19 cellular contexts compared by ENCODE assay signal in the genomic region with DNA sequence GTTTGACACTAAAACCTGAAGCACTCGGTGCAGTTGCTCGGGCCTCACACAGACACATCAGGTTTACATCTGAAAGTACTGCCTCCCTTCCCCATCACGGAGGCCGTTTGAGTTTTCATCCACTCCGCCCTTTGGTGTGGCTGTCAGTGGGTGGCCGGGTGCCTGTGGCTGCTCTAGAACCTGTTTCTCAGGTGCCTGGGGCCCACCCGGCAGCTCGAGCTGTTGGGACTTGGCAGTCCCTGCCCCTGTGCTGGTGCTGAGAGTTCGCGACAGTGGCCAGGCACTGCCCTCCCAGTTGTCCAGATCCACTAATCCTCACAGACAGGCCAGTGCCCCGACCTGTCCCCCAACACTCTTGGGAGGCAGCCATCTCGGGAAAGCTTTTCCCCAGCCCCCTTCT. TPM values are rescaled to one million over a fixed set of nuclear protein-coding genes. Genes with fewer than 3 reads are reported as not detected.
DNase-seq lines count a peak whose midpoint lies in the region; FAIRE-seq and TF ChIP-seq lines count a peak whose summit lies in the region.
"Had no signal": no experiment of that assay in that cellular context is flagged by ENCODE, and none has a peak within 500 bp of the region (broad histone marks: within the 10 kb centered on the region; RNA-seq: fewer than 3 reads in every experiment).

No MANE protein-coding gene starts in this region.

- no peaks in the 10 kb centered on the region for H4K20me1 ChIP-seq in DOHH2 (ENCODE audit: control insufficient read depth, insufficient read depth, low read depth, low read length)

- H3K9me3 ChIP-seq in DOHH2 (ENCODE audit: control insufficient read depth, insufficient read depth, low read length) (no peaks in the 10 kb centered on the region), esophagus squamous epithelium (no peaks in the 10 kb centered on the region), skeletal muscle tissue (ENCODE audit: control insufficient read depth in 3 of 3, low read length in 3 of 3) (no peaks in the 10 kb centered on the region), kidney (ENCODE audit: control insufficient read depth in 1 of 2, low read length in 2 of 2) (no peaks in the 10 kb centered on the region)
- H3K9me3 ChIP-seq: Caco-2 had no signal

- DNase-seq in RWPE1 (ENCODE audit: low spot score), result no peak
- no peak for DNase-seq in esophagus squamous epithelium (lab: John Stamatoyannopoulos, UW)
- DNase-seq in kidney, result no peak
- no peak for DNase-seq in stimulated activated naive CD4-positive, alpha-beta T cell (lab: John Stamatoyannopoulos, UW)
- no peak for DNase-seq in RCC 7860 (ENCODE audit: low spot score)
- DNase-seq in GDM1 (lab: John Stamatoyannopoulos, UW), result no peak
- DNase-seq: activated CD4-positive, alpha-beta T cell treated with anti-CD3 and anti-CD28 coated beads, Interleukin-2, amount 50 U/mL, for 48 hours; activated T-cell treated with anti-CD3 and anti-CD28 coated beads, Interleukin-2, amount 50 U/mL, for 1 hour; Caco-2; GOT3; hippocampal formation; NCI-H1105; NCI-H524 treated with DMSO at 0.1 percent for 48 hours; retina; SHP77 treated with DMSO at 0.1 percent for 48 hours had no signal

- intact Hi-C loops in esophagus squamous epithelium (cut with DNase I), result loop anchor here (10.0 kb wide), 1 partner anchor 118 kb away; no protein-coding TSS in a partner anchor
- intact Hi-C loops in kidney (cut with DNase I), result no loop called here

- no peak for TF ChIP-seq POLR2A in esophagus squamous epithelium (IDR thresholded peaks at IDR 0.05)

- peaks cover 57% of the 10 kb centered on the region for H3K79me2 ChIP-seq in DOHH2 (ENCODE audit: control insufficient read depth, low read length)

- CTCF ChIA-PET in RWPE1 (lab: Yijun Ruan, JAX), result interaction anchor here (0.6 to 1.1 kb wide), 2 partner anchors 17 to 119 kb away, joined by 3 to 4 read pairs; no protein-coding TSS in a partner anchor

- no peaks in the 10 kb centered on the region for H3K27me3 ChIP-seq in DOHH2 (ENCODE audit: control insufficient read depth, low read length)
- no peaks in the 10 kb centered on the region for H3K27me3 ChIP-seq in esophagus squamous epithelium
- H3K27me3 ChIP-seq in skeletal muscle tissue (ENCODE audit: control insufficient read depth in 3 of 3, insufficient read depth in 3 of 3, low read length in 3 of 3), result no peaks in the 10 kb centered on the region

- POLR2A ChIA-PET in RWPE1 (lab: Yijun Ruan, JAX; ENCODE audit: low non-redundant PET), result no interaction called here

- peaks cover 95% of the 10 kb centered on the region for H3K4me1 ChIP-seq in DOHH2 (ENCODE audit: control insufficient read depth, low read length)
- peaks cover 13 to 89% (median 41%) of the 10 kb centered on the region in 3 donors for H3K4me1 ChIP-seq in esophagus squamous epithelium
- H3K4me1 ChIP-seq in skeletal muscle tissue (ENCODE audit: control insufficient read depth in 3 of 3, insufficient read depth in 3 of 3, low read length in 3 of 3), result peaks cover 39 to 53% (median 43%) of the 10 kb centered on the region in 3 donors
- peaks cover 6 to 7% of the 10 kb centered on the region in 2 donors for H3K4me1 ChIP-seq in kidney (ENCODE audit: control insufficient read depth in 1 of 2, insufficient read depth in 1 of 2, low read depth in 1 of 2, low read length in 2 of 2)
- H3K4me1 ChIP-seq: Caco-2 had no signal

- H3K9me2 ChIP-seq in DOHH2 (replicated peaks; ENCODE audit: control insufficient read depth, low read length), result no peaks in the 10 kb centered on the region

- H3K36me3 ChIP-seq in DOHH2 (ENCODE audit: control insufficient read depth, low read length) (peaks cover 61% of the 10 kb centered on the region), esophagus squamous epithelium (peaks cover 20 to 85% (median 26%) of the 10 kb centered on the region in 3 donors), skeletal muscle tissue (ENCODE audit: control insufficient read depth in 3 of 3, insufficient read depth in 3 of 3, low read length in 3 of 3) (peaks cover 22 to 40% (median 35%) of the 10 kb centered on the region in 3 donors), kidney (ENCODE audit: control insufficient read depth in 1 of 2, insufficient read depth in 2 of 2, low read length in 2 of 2) (peaks cover 8 to 33% of the 10 kb centered on the region in 2 donors)

- H3F3A ChIP-seq in DOHH2 (ENCODE audit: control insufficient read depth, insufficient read depth), result peaks cover 47% of the 10 kb centered on the region

- TF ChIP-seq CTCF in DOHH2 (IDR thresholded peaks at IDR 0.05; ENCODE audit: low read depth, low read length, poor library complexity, severe bottlenecking) (no peak), RWPE1 (conservative IDR thresholded peaks at IDR 0.05; ENCODE audit: low read depth) (no peak), esophagus squamous epithelium (IDR thresholded peaks at IDR 0.05) (no peak), kidney (IDR thresholded peaks at IDR 0.05; ENCODE audit: borderline replicate concordance, extremely low read depth, insufficient read depth) (no peak)

- FAIRE-seq in kidney (lab: Jason Lieb, UNC) (no peak), RCC 7860 (lab: Jason Lieb, UNC) (no peak)
- FAIRE-seq: colon, islet of Langerhans had no signal

- H3K4me3 ChIP-seq in DOHH2 (ENCODE audit: low read length), result peak overlapping the region; percentile 70
- no peak overlapping the region for H3K4me3 ChIP-seq in esophagus squamous epithelium
- H3K4me3 ChIP-seq in skeletal muscle tissue (ENCODE audit: low read length in 3 of 3), result no peak overlapping the region
- no peak overlapping the region for H3K4me3 ChIP-seq in kidney (ENCODE audit: low read length in 2 of 2)

- H3K9ac ChIP-seq in skeletal muscle tissue (ENCODE audit: low read depth in 1 of 3, low read length in 3 of 3) (peak overlapping the region in 1 of 3 donors; percentile 33), kidney (ENCODE audit: low read length in 2 of 2) (no peak overlapping the region)

- 64 to 67% methylated on average over 4 to 9 of the region's 12 CpGs for WGBS in esophagus squamous epithelium, 2 donors

- H3K27ac ChIP-seq in DOHH2 (ENCODE audit: low read depth, low read length) (peak overlapping the region; percentile 92), RWPE1 (peak overlapping the region; percentile 91), esophagus squamous epithelium (peak overlapping the region; percentile 63 to 87 (median 70)), skeletal muscle tissue (ENCODE audit: low read depth, low read length) (peak overlapping the region; percentile 8), kidney (ENCODE audit: low read depth in 2 of 2, low read length in 2 of 2) (no peak overlapping the region)

- H3K4me2 ChIP-seq in DOHH2 (ENCODE audit: low read length), result peak overlapping the region; percentile 80

RNA-seq across cellular contexts. Expression of a gene that starts 22.4 kb away (rescaled TPM):
- total RNA-seq in esophagus squamous epithelium (10 to 100 TPM; 10.9 to 17.8 (median 12.6) TPM), skeletal muscle tissue (2.1 TPM), kidney (6.3 TPM)
- 2.8 TPM for polyA plus RNA-seq in kidney (ENCODE audit: insufficient read depth, low read depth, low replicate concordance)

RNA-seq across cellular contexts. Expression of a gene that starts 22.7 kb away (rescaled TPM):
- total RNA-seq in esophagus squamous epithelium, result 100 to 1,000 TPM in 2 of 4 donors, 10 to 100 TPM in 2; 69.5 to 134 (median 89.3) TPM
- total RNA-seq in skeletal muscle tissue, result 31.3 TPM
- 70.9 TPM for total RNA-seq in kidney
- polyA plus RNA-seq in kidney (ENCODE audit: insufficient read depth, low read depth, low replicate concordance), result 67.8 TPM

Comparison
In these comparisons a context has a peak if more than half of its experiments do, and no peak if none do; other contexts are left out.
1. H3K27ac ChIP-seq: peak in DOHH2 (single experiment), RWPE1 (single experiment), esophagus squamous epithelium (4 of 4) and skeletal muscle tissue (single experiment); none in kidney (0 of 2).